20 cellular contexts compared by ENCODE assay signal in genomic region chr2:147925886-147926285, GRCh38.
A peak's percentile ranks its signal among the peaks of the same experiment; 100 is the strongest.
DNase-seq lines count a peak whose midpoint lies in the region; ATAC-seq and TF ChIP-seq lines count a peak whose summit lies in the region.
"Had no signal": no experiment of that assay in that cellular context is flagged by ENCODE, and none has a peak within 500 bp of the region (broad histone marks: within the 10 kb centered on the region; RNA-seq: fewer than 3 reads in every experiment).

No MANE protein-coding gene starts in this region.

- H3K27me3 ChIP-seq in psoas muscle (ENCODE audit: insufficient read depth in 3 of 3, low read length in 2 of 3) (no peaks in the 10 kb centered on the region), right atrium auricular region (no peaks in the 10 kb centered on the region), prostate gland (replicated peaks; ENCODE audit: insufficient read depth) (no peaks in the 10 kb centered on the region)
- H3K27me3 ChIP-seq: neutrophil had no signal

- no peak for DNase-seq in activated naive CD8-positive, alpha-beta T cell treated with anti-CD3 and anti-CD28 coated beads for 36 hours
- peak; percentile 15 for DNase-seq in amniotic epithelial cell (ENCODE audit: low read depth)
- peak; percentile 61 for DNase-seq in iris pigment epithelial cell (ENCODE audit: low read depth)
- no peak for DNase-seq in psoas muscle
- DNase-seq in right atrium auricular region (ENCODE audit: low spot score) = no peak
- no peak for DNase-seq in prostate gland (ENCODE audit: low spot score)
- DNase-seq: activated CD4-positive, alpha-beta T cell treated with anti-CD3 and anti-CD28 coated beads, Interleukin-2, amount 50 U/mL, for 4 hours; activated naive CD4-positive, alpha-beta T cell treated with anti-CD3 and anti-CD28 coated beads, Interleukin-2, amount 10 ng/mL, durations not matched to agents 7 days and 5 days; foreskin melanocyte; NCI-H187 treated with DMSO at 0.1 percent for 48 hours; NCI-H446 treated with DMSO at 0.1 percent for 48 hours; stimulated activated CD4-positive, alpha-beta T cell treated with anti-CD3 and anti-CD28 coated beads, Interleukin-15, amount 100 ng/mL, for 24 hours; SW 1271 had no signal

- H3K9me3 ChIP-seq in psoas muscle (no peaks in the 10 kb centered on the region), right atrium auricular region (no peaks in the 10 kb centered on the region), prostate gland (no peaks in the 10 kb centered on the region)
- H3K9me3 ChIP-seq: neutrophil, thoracic aorta had no signal

- TF ChIP-seq POLR2A in prostate gland (IDR thresholded peaks at IDR 0.05) = no peak

- H3K27me3 Mint-ChIP-seq in activated naive CD8-positive, alpha-beta T cell = no peaks in the 10 kb centered on the region
- no peaks in the 10 kb centered on the region for H3K27me3 Mint-ChIP-seq in activated naive CD8-positive, alpha-beta T cell treated with anti-CD3 and anti-CD28 coated beads for 36 hours
- H3K27me3 Mint-ChIP-seq: activated naive CD4-positive, alpha-beta T cell treated with anti-CD3 and anti-CD28 coated beads, Interleukin-2, amount 10 ng/mL, durations not matched to agents 7 days and 5 days; IgD-negative memory B cell; stimulated activated memory B cell treated with anti-CD40 and anti-IgM and Interleukin-4, amounts not matched to agents 10 μg/mL and 1 μg/mL and 100 μg/mL, for 72 hours had no signal

- peak overlapping the region; percentile 10 for H3K27ac ChIP-seq in urinary bladder (ENCODE audit: low read depth)
- H3K27ac ChIP-seq in psoas muscle = no peak overlapping the region
- no peak overlapping the region for H3K27ac ChIP-seq in right atrium auricular region
- H3K27ac ChIP-seq in prostate gland = no peak overlapping the region
- H3K27ac ChIP-seq: neutrophil, RWPE1, thoracic aorta had no signal

- H3K27ac Mint-ChIP-seq in activated naive CD8-positive, alpha-beta T cell = peak overlapping the region; percentile 46
- no peak overlapping the region for H3K27ac Mint-ChIP-seq in activated naive CD8-positive, alpha-beta T cell treated with anti-CD3 and anti-CD28 coated beads for 36 hours
- H3K27ac Mint-ChIP-seq: activated naive CD4-positive, alpha-beta T cell treated with anti-CD3 and anti-CD28 coated beads, Interleukin-2, amount 10 ng/mL, durations not matched to agents 7 days and 5 days; stimulated activated memory B cell treated with anti-CD40 and anti-IgM and Interleukin-4, amounts not matched to agents 10 μg/mL and 1 μg/mL and 100 μg/mL, for 72 hours had no signal

- intact Hi-C loops in psoas muscle (cut with DNase I) = loop anchor here in 1 of 2 donors (5.0 kb wide), 1 partner anchor 841 kb away; no protein-coding TSS in a partner anchor
- intact Hi-C loops in prostate gland (cut with DNase I) = no loop called here

- H3K4me3 ChIP-seq in urinary bladder (ENCODE audit: low read depth, low read length) = no peak overlapping the region
- H3K4me3 ChIP-seq in psoas muscle = no peak overlapping the region
- no peak overlapping the region for H3K4me3 ChIP-seq in right atrium auricular region
- no peak overlapping the region for H3K4me3 ChIP-seq in prostate gland
- H3K4me3 ChIP-seq: thoracic aorta had no signal

- H3K9me3 Mint-ChIP-seq in activated naive CD8-positive, alpha-beta T cell (ENCODE audit: low read depth) = no peaks in the 10 kb centered on the region
- no peaks in the 10 kb centered on the region for H3K9me3 Mint-ChIP-seq in activated naive CD8-positive, alpha-beta T cell treated with anti-CD3 and anti-CD28 coated beads for 36 hours
- H3K9me3 Mint-ChIP-seq: activated naive CD4-positive, alpha-beta T cell treated with anti-CD3 and anti-CD28 coated beads, Interleukin-2, amount 10 ng/mL, durations not matched to agents 7 days and 5 days; IgD-negative memory B cell; stimulated activated memory B cell treated with anti-CD40 and anti-IgM and Interleukin-4, amounts not matched to agents 10 μg/mL and 1 μg/mL and 100 μg/mL, for 72 hours had no signal

- H3K36me3 ChIP-seq in urinary bladder (ENCODE audit: insufficient read depth) = peaks cover 2% of the 10 kb centered on the region
- peaks cover 0 to 58% of the 10 kb centered on the region in 2 donors for H3K36me3 ChIP-seq in psoas muscle (ENCODE audit: insufficient read depth in 1 of 2, low read depth in 1 of 2)
- peaks cover 20% of the 10 kb centered on the region for H3K36me3 ChIP-seq in right atrium auricular region
- H3K36me3 ChIP-seq in prostate gland = no peaks in the 10 kb centered on the region
- H3K36me3 ChIP-seq: neutrophil, thoracic aorta had no signal

- no peak overlapping the region for H3K4me3 Mint-ChIP-seq in activated naive CD8-positive, alpha-beta T cell
- no peak overlapping the region for H3K4me3 Mint-ChIP-seq in activated naive CD8-positive, alpha-beta T cell treated with anti-CD3 and anti-CD28 coated beads for 36 hours
- H3K4me3 Mint-ChIP-seq: activated naive CD4-positive, alpha-beta T cell treated with anti-CD3 and anti-CD28 coated beads, Interleukin-2, amount 10 ng/mL, durations not matched to agents 7 days and 5 days; IgD-negative memory B cell; stimulated activated memory B cell treated with anti-CD40 and anti-IgM and Interleukin-4, amounts not matched to agents 10 μg/mL and 1 μg/mL and 100 μg/mL, for 72 hours had no signal

- H3K4me1 ChIP-seq in urinary bladder (ENCODE audit: insufficient read depth) = no peaks in the 10 kb centered on the region
- peaks cover 17% of the 10 kb centered on the region for H3K4me1 ChIP-seq in psoas muscle
- H3K4me1 ChIP-seq in right atrium auricular region = no peaks in the 10 kb centered on the region
- no peaks in the 10 kb centered on the region for H3K4me1 ChIP-seq in prostate gland (replicated peaks)

- H3K4me1 Mint-ChIP-seq in activated naive CD8-positive, alpha-beta T cell (ENCODE audit: low read depth) = peaks cover 16% of the 10 kb centered on the region
- peaks cover 7% of the 10 kb centered on the region for H3K4me1 Mint-ChIP-seq in activated naive CD8-positive, alpha-beta T cell treated with anti-CD3 and anti-CD28 coated beads for 36 hours
- H3K4me1 Mint-ChIP-seq: IgD-negative memory B cell; stimulated activated memory B cell treated with anti-CD40 and anti-IgM and Interleukin-4, amounts not matched to agents 10 μg/mL and 1 μg/mL and 100 μg/mL, for 72 hours had no signal

- TF ChIP-seq CTCF in psoas muscle (IDR thresholded peaks at IDR 0.05) (no peak), right atrium auricular region (IDR thresholded peaks at IDR 0.05) (no peak), prostate gland (IDR thresholded peaks at IDR 0.05) (no peak)

- no peak for ATAC-seq in psoas muscle
- ATAC-seq: stimulated activated memory B cell treated with anti-CD40 and anti-IgM and Interleukin-4, amounts not matched to agents 10 μg/mL and 1 μg/mL and 100 μg/mL, for 72 hours had no signal

- H3K36me3 Mint-ChIP-seq in activated naive CD8-positive, alpha-beta T cell = peaks cover 8% of the 10 kb centered on the region
- no peaks in the 10 kb centered on the region for H3K36me3 Mint-ChIP-seq in activated naive CD8-positive, alpha-beta T cell treated with anti-CD3 and anti-CD28 coated beads for 36 hours
- H3K36me3 Mint-ChIP-seq: IgD-negative memory B cell; stimulated activated memory B cell treated with anti-CD40 and anti-IgM and Interleukin-4, amounts not matched to agents 10 μg/mL and 1 μg/mL and 100 μg/mL, for 72 hours had no signal

Comparison
In these comparisons a context has a peak if more than half of its experiments do, and no peak if none do; other contexts are left out.
1. DNase-seq: peak in amniotic epithelial cell (single experiment) and iris pigment epithelial cell (single experiment); none in activated naive CD8-positive, alpha-beta T cell treated with anti-CD3 and anti-CD28 coated beads for 36 hours (single experiment), psoas muscle (0 of 2), right atrium auricular region (single experiment) and prostate gland (single experiment).